9 cellular contexts compared by ENCODE assay signal in genomic region chr10:24463683-24464426, GRCh38.
DNase-seq lines count a peak whose midpoint lies in the region; ATAC-seq and TF ChIP-seq lines count a peak whose summit lies in the region.
"Had no signal": no experiment of that assay in that cellular context is flagged by ENCODE, and none has a peak within 500 bp of the region (broad histone marks: within the 10 kb centered on the region; RNA-seq: fewer than 3 reads in every experiment).

No MANE protein-coding gene starts in this region.

- H3K4me3 ChIP-seq in NB4 (ENCODE audit: low read depth, low read length) (no peak overlapping the region), mucosa of rectum (ENCODE audit: low read length in 2 of 2) (peak overlapping the region; percentile 37 to 51)

- no peaks in the 10 kb centered on the region for H3K36me3 Mint-ChIP-seq in brain

- no peak for TF ChIP-seq CTCF in GM10248 (IDR thresholded peaks at IDR 0.05; ENCODE audit: control extremely low read depth, extremely low read depth, low read depth, missing control alignments)
- no peak for TF ChIP-seq CTCF in NB4 (IDR thresholded peaks at IDR 0.05; ENCODE audit: low read depth, low read length)
- TF ChIP-seq CTCF in brain (conservative IDR thresholded peaks at IDR 0.05), result no peak

- DNase-seq in GM10248 (ENCODE audit: extremely low spot score), result peak; percentile 51
- DNase-seq in NB4 (ENCODE audit: low read depth), result peak; percentile 79
- DNase-seq in NCI-H2107 treated with DMSO at 0.1 percent for 48 hours (lab: John Stamatoyannopoulos, UW; ENCODE audit: unreplicated experiment), result no peak
- DNase-seq in NCI-H524 (lab: John Stamatoyannopoulos, UW), result no peak
- no peak for DNase-seq in dedifferentiated amniotic fluid mesenchymal stem cell (ENCODE audit: extremely low spot score)

- peak overlapping the region; percentile 92 to 96 for H3K27ac ChIP-seq in mucosa of rectum (ENCODE audit: low read depth in 2 of 2, low read length in 2 of 2)

- H3K36me3 ChIP-seq in mucosa of rectum (ENCODE audit: control insufficient read depth in 2 of 2, insufficient read depth in 2 of 2, low read length in 2 of 2), result no peaks in the 10 kb centered on the region

- TF ChIP-seq POLR2A in NB4 (IDR thresholded peaks at IDR 0.05; ENCODE audit: extremely low read depth, insufficient read length), result no peak

- no peaks in the 10 kb centered on the region for H3K9me3 Mint-ChIP-seq in brain

- H3K27ac Mint-ChIP-seq in brain, result peak overlapping the region in 3 of 5 experiments; percentile 2 to 58 (median 5)

- peak overlapping the region; percentile 48 to 82 for H3K9ac ChIP-seq in mucosa of rectum (ENCODE audit: low read depth in 1 of 2, low read length in 2 of 2)
- H3K9ac ChIP-seq: parathyroid adenoma had no signal

- peaks cover 29% of the 10 kb centered on the region for H3K4me1 Mint-ChIP-seq in brain

- peak overlapping the region in 1 of 5 experiments; percentile 26 for H3K4me3 Mint-ChIP-seq in brain

- CTCF ChIA-PET in GM10248 (lab: Yijun Ruan, JAX), result no interaction called here

- H3K27me3 ChIP-seq in mucosa of rectum (ENCODE audit: control insufficient read depth in 2 of 2, insufficient read depth in 2 of 2, low read length in 2 of 2), result no peaks in the 10 kb centered on the region

- H3K4me1 ChIP-seq in mucosa of rectum (ENCODE audit: control insufficient read depth in 2 of 2, insufficient read depth in 2 of 2, low read length in 2 of 2), result peaks cover 25 to 33% of the 10 kb centered on the region in 2 donors

- peak; percentile 53 for ATAC-seq in GM21528 (IDR thresholded peaks at IDR 0.05; ENCODE audit: low FRiP score, unreplicated experiment)

- H3K9me3 ChIP-seq in mucosa of rectum (ENCODE audit: control insufficient read depth in 2 of 2, low read length in 2 of 2), result no peaks in the 10 kb centered on the region

- POLR2A ChIA-PET in GM10248 (lab: Yijun Ruan, JAX), result no interaction called here

- no peaks in the 10 kb centered on the region for H3K27me3 Mint-ChIP-seq in brain

Comparison
In these comparisons a context has a peak if more than half of its experiments do, and no peak if none do; other contexts are left out.
1. DNase-seq: peak in GM10248 (single experiment) and NB4 (single experiment); none in NCI-H2107 treated with DMSO at 0.1 percent for 48 hours (single experiment), NCI-H524 (0 of 2) and dedifferentiated amniotic fluid mesenchymal stem cell (single experiment).